8 cellular contexts compared by ENCODE assay signal in the genomic region with DNA sequence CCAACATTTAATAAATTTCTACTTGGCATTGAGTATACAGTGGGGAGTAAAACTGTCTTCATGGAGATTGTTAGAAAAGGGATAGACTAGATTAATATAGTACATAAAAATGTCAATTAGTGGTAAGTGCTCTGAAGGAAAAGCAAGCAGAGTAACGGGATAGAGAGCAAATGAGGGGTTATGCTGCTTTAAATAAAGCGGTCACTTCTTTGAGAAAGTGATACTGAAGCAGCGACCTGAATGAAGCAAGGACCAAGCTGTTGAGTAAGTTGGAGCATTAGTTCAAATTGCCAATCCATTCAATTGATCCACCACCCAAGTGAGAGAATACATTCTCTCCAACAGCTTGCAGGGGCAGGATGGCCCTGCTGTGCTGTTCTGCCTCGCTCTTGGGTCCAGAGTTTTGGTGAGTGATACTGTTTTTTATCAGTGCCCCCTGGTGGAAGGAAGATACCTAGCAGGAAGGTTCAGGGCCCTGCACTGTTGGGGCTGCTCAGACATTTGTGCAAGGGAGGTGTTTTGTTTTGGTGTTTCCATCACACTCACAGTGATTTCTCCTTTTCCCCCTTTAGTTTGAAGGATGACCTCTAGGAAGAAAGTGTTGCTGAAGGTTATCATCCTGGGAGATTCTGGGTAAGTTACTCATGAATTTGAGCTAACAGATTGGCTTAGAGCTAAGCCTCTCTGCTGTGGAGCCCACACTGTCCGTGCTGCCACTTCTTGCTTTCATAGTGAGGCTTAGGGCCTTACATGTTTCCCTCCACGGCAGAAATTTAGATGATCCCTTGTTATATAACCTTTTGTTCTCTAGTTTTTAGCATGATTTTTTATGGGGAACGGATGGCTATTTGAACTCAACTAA.
DNase-seq lines count a peak whose midpoint lies in the region; ATAC-seq and TF ChIP-seq lines count a peak whose summit lies in the region.

No MANE protein-coding gene starts in this region.

- peaks cover 37% of the 10 kb centered on the region for H3K36me3 Mint-ChIP-seq in osteocyte (ENCODE audit: unreplicated experiment)

- no peaks in the 10 kb centered on the region for H3K27me3 Mint-ChIP-seq in osteocyte (ENCODE audit: unreplicated experiment)

- ATAC-seq in GM21528 (IDR thresholded peaks at IDR 0.05; ENCODE audit: low FRiP score, unreplicated experiment), result peak; percentile 58

- H3K27ac Mint-ChIP-seq in osteocyte (ENCODE audit: unreplicated experiment), result peak overlapping the region; percentile 32

- no peak overlapping the region for H3K4me3 Mint-ChIP-seq in osteocyte (ENCODE audit: unreplicated experiment)

- no peak overlapping the region for H3K4me3 ChIP-seq in foreskin fibroblast (ENCODE audit: low read depth in 1 of 2, low read length in 2 of 2)

- peak; percentile 22 for DNase-seq in DMS153 treated with DMSO at 0.1 percent for 48 hours (lab: John Stamatoyannopoulos, UW; ENCODE audit: unreplicated experiment)
- peak; percentile 88 for DNase-seq in KBM-7
- peak; percentile 59 for DNase-seq in RPMI7951 (ENCODE audit: low read depth)
- DNase-seq in activated effector memory CD4-positive, alpha-beta T cell treated with Interleukin-2 at 50 U/mL for 16 hours, result peak; percentile 34
- DNase-seq in foreskin fibroblast, result peak in 1 of 2 donors; percentile 66
- DNase-seq in osteocyte (ENCODE audit: extremely low spot score, unreplicated experiment), result no peak
- DNase-seq in middle frontal gyrus (ENCODE audit: extremely low spot score, low spot score), result no peak

- TF ChIP-seq CTCF in foreskin fibroblast (IDR thresholded peaks at IDR 0.05; ENCODE audit: low read depth, low read length), result peak; percentile 72
- TF ChIP-seq CTCF in osteocyte (IDR thresholded peaks at IDR 0.05), result peak; percentile 72

- in situ Hi-C loops in KBM-7 (cut with MboI; ENCODE audit: low pct_unique_long_range_greater_than_20kb, low sequenced_read_pairs), result no loop called here

- H3K9me3 Mint-ChIP-seq in osteocyte (ENCODE audit: unreplicated experiment), result no peaks in the 10 kb centered on the region

- H3K4me1 Mint-ChIP-seq in osteocyte (ENCODE audit: unreplicated experiment), result peaks cover 25% of the 10 kb centered on the region

Comparison
In these comparisons a context has a peak if more than half of its experiments do, and no peak if none do; other contexts are left out.
1. DNase-seq: peak in DMS153 treated with DMSO at 0.1 percent for 48 hours (single experiment), KBM-7 (single experiment), RPMI7951 (single experiment) and activated effector memory CD4-positive, alpha-beta T cell treated with Interleukin-2 at 50 U/mL for 16 hours (single experiment); none in osteocyte (single experiment) and middle frontal gyrus (single experiment).